Comparison of ENCODE assay signal across 23 cellular contexts in genomic region chr12:56867216-56867615, GRCh38.
"Had no signal": no experiment of that assay in that cellular context is flagged by ENCODE, and none has a peak within 500 bp of the region (broad histone marks: within the 10 kb centered on the region; RNA-seq: fewer than 3 reads in every experiment).

No MANE protein-coding gene starts in this region.

- H3K4me1 ChIP-seq: breast epithelium had no signal

- H3K4me3 Mint-ChIP-seq: activated CD4-positive, alpha-beta T cell treated with anti-CD3 and anti-CD28 coated beads for 36 hours; activated CD8-positive, alpha-beta memory T cell treated with anti-CD3 and anti-CD28 coated beads, Interleukin-2, amount 10 ng/mL, durations not matched to agents 7 days and 5 days; activated naive CD4-positive, alpha-beta T cell treated with anti-CD3 and anti-CD28 coated beads, Interleukin-2, amount 50 U/mL, for 24 hours; activated T-cell treated with anti-CD3 and anti-CD28 coated beads, Interleukin-2, amount 50 U/mL, for 24 hours; activated T-helper 1 cell treated with anti-CD3 and anti-CD28 coated beads, Interleukin-12 subunit alpha, Interleukin-12 subunit beta, Interleukin-2, Interleukin-4 antibody, amounts not matched to agents 30 ng/mL and 10 ng/mL and 1 ng/mL, durations not matched to agents 14 hours and 24 hours and 36 hours; T-cell had no signal

- ATAC-seq: activated CD4-positive, alpha-beta T cell treated with anti-CD3 and anti-CD28 coated beads for 36 hours; activated CD8-positive, alpha-beta memory T cell treated with anti-CD3 and anti-CD28 coated beads, Interleukin-2, amount 10 ng/mL, durations not matched to agents 7 days and 5 days; T-cell had no signal

- H3K27me3 ChIP-seq: breast epithelium had no signal

- H3K27ac Mint-ChIP-seq: activated CD4-positive, alpha-beta T cell treated with anti-CD3 and anti-CD28 coated beads for 36 hours; activated CD8-positive, alpha-beta memory T cell treated with anti-CD3 and anti-CD28 coated beads, Interleukin-2, amount 10 ng/mL, durations not matched to agents 7 days and 5 days; activated naive CD4-positive, alpha-beta T cell treated with anti-CD3 and anti-CD28 coated beads, Interleukin-2, amount 50 U/mL, for 24 hours; activated T-cell treated with anti-CD3 and anti-CD28 coated beads, Interleukin-2, amount 50 U/mL, for 24 hours; activated T-helper 1 cell treated with anti-CD3 and anti-CD28 coated beads, Interleukin-12 subunit alpha, Interleukin-12 subunit beta, Interleukin-2, Interleukin-4 antibody, amounts not matched to agents 30 ng/mL and 10 ng/mL and 1 ng/mL, durations not matched to agents 14 hours and 24 hours and 36 hours; T-cell had no signal

- H3K36me3 ChIP-seq: breast epithelium had no signal

- H3K4me3 ChIP-seq: breast epithelium had no signal

- H3K4me1 Mint-ChIP-seq: activated CD4-positive, alpha-beta T cell treated with anti-CD3 and anti-CD28 coated beads for 36 hours; activated CD8-positive, alpha-beta memory T cell treated with anti-CD3 and anti-CD28 coated beads, Interleukin-2, amount 10 ng/mL, durations not matched to agents 7 days and 5 days; activated naive CD4-positive, alpha-beta T cell treated with anti-CD3 and anti-CD28 coated beads, Interleukin-2, amount 50 U/mL, for 24 hours; T-cell had no signal

- H3K27ac ChIP-seq: breast epithelium, VCaP had no signal

- FAIRE-seq: RCC 7860 had no signal

- DNase-seq: activated CD4-positive, alpha-beta T cell treated with anti-CD3 and anti-CD28 coated beads for 36 hours; activated CD8-positive, alpha-beta memory T cell treated with anti-CD3 and anti-CD28 coated beads, Interleukin-2, amount 10 ng/mL, durations not matched to agents 7 days and 5 days; activated effector memory CD4-positive, alpha-beta T cell treated with Interleukin-2 at 50 U/mL for 16 hours; activated naive CD4-positive, alpha-beta T cell; activated T-cell treated with anti-CD3 and anti-CD28 coated beads, Interleukin-2, amount 50 U/mL, for 24 hours; aorta; caudate nucleus; Karpas-422; NCI-H1092; NCI-H1417; NCI-H1930; NCI-H2171 treated with DMSO at 0.1 percent for 48 hours; NCI-H345; NCI-H510A; NCI-H526 treated with DMSO at 0.1 percent for 48 hours; NCI-H82; SIG-M5; T-cell had no signal
